ENCODE assay signal across 15 cellular contexts in genomic region chr11:76424891-76425290, GRCh38.
"Had no signal": no experiment of that assay in that cellular context is flagged by ENCODE, and none has a peak within 500 bp of the region (broad histone marks: within the 10 kb centered on the region; RNA-seq: fewer than 3 reads in every experiment).

No MANE protein-coding gene starts in this region.

- H3K4me1 Mint-ChIP-seq: naive thymus-derived CD8-positive, alpha-beta T cell had no signal

- DNase-seq: activated CD4-positive, alpha-beta T cell treated with anti-CD3 and anti-CD28 coated beads for 4 hours; activated gamma-delta T cell; activated naive CD8-positive, alpha-beta T cell treated with anti-CD3 and anti-CD28 coated beads, Interleukin-2, amount 10 ng/mL, durations not matched to agents 7 days and 5 days; cerebellar nuclear complex; effector CD8-positive, alpha-beta T cell; foreskin melanocyte; mesenchymal stem cell; naive thymus-derived CD8-positive, alpha-beta T cell; nucleus accumbens; posterior cingulate gyrus; retina; stimulated activated CD4-positive, alpha-beta T cell treated with anti-CD3 and anti-CD28 coated beads, Interleukin-12 subunit alpha, Interleukin-12 subunit beta, amount 100 ng/mL, for 4 hours; stimulated activated naive CD4-positive, alpha-beta T cell had no signal

- H3K9me3 Mint-ChIP-seq: activated naive CD8-positive, alpha-beta T cell treated with anti-CD3 and anti-CD28 coated beads, Interleukin-2, amount 10 ng/mL, durations not matched to agents 7 days and 5 days; naive thymus-derived CD8-positive, alpha-beta T cell; T-helper 1 cell treated with Interleukin-12 subunit alpha and Interleukin-12 subunit beta and Interleukin-4 antibody, amounts not matched to agents 30 μg/mL and 1 μg/mL, for 36 hours; type B pancreatic cell had no signal

- H3K27ac Mint-ChIP-seq: activated naive CD8-positive, alpha-beta T cell treated with anti-CD3 and anti-CD28 coated beads, Interleukin-2, amount 10 ng/mL, durations not matched to agents 7 days and 5 days; naive thymus-derived CD8-positive, alpha-beta T cell; type B pancreatic cell had no signal

- H3K4me3 Mint-ChIP-seq: activated naive CD8-positive, alpha-beta T cell treated with anti-CD3 and anti-CD28 coated beads, Interleukin-2, amount 10 ng/mL, durations not matched to agents 7 days and 5 days; naive thymus-derived CD8-positive, alpha-beta T cell; type B pancreatic cell had no signal

- H3K36me3 Mint-ChIP-seq: activated naive CD8-positive, alpha-beta T cell treated with anti-CD3 and anti-CD28 coated beads, Interleukin-2, amount 10 ng/mL, durations not matched to agents 7 days and 5 days; naive thymus-derived CD8-positive, alpha-beta T cell; type B pancreatic cell had no signal

- ATAC-seq: naive thymus-derived CD8-positive, alpha-beta T cell had no signal

- H3K27me3 Mint-ChIP-seq: type B pancreatic cell had no signal
